In the genomic region with DNA sequence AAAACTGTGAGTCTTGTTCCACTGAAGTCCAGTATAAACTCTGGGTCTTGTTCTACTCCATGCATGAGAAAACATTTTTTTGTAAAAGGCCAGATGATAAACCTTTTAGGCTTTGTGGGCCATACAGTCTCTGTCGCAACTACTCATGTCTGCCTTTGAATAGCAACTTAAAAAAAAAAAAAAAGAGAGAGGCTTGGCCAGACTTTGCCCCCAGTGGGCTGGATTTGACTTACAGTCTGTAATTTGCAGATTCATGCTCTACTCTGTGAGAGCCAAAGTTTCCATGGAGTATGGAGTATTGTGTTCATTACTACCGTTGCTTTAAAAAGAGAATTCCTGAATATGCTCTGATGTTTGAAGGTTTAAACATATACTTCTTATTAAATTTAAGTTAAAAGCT, we compare ENCODE assay signal across 1 cellular context.
TF ChIP-seq lines count a peak whose summit lies in the region.

No MANE protein-coding gene starts in this region.

TF ChIP-seq in HepG2, 621 proteins besides CTCF, POLR2A, EP300 and RAD21 (continued from another document and continues in another):
- TF ChIP-seq, protein P1, sequence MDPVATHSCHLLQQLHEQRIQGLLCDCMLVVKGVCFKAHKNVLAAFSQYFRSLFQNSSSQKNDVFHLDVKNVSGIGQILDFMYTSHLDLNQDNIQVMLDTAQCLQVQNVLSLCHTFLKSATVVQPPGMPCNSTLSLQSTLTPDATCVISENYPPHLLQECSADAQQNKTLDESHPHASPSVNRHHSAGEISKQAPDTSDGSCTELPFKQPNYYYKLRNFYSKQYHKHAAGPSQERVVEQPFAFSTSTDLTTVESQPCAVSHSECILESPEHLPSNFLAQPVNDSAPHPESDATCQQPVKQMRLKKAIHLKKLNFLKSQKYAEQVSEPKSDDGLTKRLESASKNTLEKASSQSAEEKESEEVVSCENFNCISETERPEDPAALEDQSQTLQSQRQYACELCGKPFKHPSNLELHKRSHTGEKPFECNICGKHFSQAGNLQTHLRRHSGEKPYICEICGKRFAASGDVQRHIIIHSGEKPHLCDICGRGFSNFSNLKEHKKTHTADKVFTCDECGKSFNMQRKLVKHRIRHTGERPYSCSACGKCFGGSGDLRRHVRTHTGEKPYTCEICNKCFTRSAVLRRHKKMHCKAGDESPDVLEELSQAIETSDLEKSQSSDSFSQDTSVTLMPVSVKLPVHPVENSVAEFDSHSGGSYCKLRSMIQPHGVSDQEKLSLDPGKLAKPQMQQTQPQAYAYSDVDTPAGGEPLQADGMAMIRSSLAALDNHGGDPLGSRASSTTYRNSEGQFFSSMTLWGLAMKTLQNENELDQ (CRISPR knock-in tag; IDR thresholded peaks at IDR 0.05; ENCODE audit: borderline replicate concordance), result no peak
- TF ChIP-seq ZBTB20 (CRISPR knock-in tag; IDR thresholded peaks at IDR 0.05; ENCODE audit: borderline replicate concordance, low read depth), result no peak
- TF ChIP-seq ZBTB3 (CRISPR knock-in tag; IDR thresholded peaks at IDR 0.05; ENCODE audit: borderline replicate concordance, low read depth), result no peak
- TF ChIP-seq, protein P2, sequence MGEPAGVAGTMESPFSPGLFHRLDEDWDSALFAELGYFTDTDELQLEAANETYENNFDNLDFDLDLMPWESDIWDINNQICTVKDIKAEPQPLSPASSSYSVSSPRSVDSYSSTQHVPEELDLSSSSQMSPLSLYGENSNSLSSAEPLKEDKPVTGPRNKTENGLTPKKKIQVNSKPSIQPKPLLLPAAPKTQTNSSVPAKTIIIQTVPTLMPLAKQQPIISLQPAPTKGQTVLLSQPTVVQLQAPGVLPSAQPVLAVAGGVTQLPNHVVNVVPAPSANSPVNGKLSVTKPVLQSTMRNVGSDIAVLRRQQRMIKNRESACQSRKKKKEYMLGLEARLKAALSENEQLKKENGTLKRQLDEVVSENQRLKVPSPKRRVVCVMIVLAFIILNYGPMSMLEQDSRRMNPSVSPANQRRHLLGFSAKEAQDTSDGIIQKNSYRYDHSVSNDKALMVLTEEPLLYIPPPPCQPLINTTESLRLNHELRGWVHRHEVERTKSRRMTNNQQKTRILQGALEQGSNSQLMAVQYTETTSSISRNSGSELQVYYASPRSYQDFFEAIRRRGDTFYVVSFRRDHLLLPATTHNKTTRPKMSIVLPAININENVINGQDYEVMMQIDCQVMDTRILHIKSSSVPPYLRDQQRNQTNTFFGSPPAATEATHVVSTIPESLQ (CRISPR knock-in tag; conservative IDR thresholded peaks at IDR 0.05), result no peak
- TF ChIP-seq EED (CRISPR knock-in tag; IDR thresholded peaks at IDR 0.05), result no peak
- no peak for TF ChIP-seq ZFAT (CRISPR knock-in tag; conservative IDR thresholded peaks at IDR 0.05)
- 0 out of 2 replicates have a peak, but pooled peaks have one; percentile 10 for TF ChIP-seq YEATS4 (CRISPR knock-in tag; IDR thresholded peaks at IDR 0.05; ENCODE audit: borderline replicate concordance)
- no peak for TF ChIP-seq MAZ (IDR thresholded peaks at IDR 0.05; ENCODE audit: borderline replicate concordance, low read depth, low read length)
- TF ChIP-seq MAZ (CRISPR knock-in tag; IDR thresholded peaks at IDR 0.05; ENCODE audit: low read depth), result no peak
- no peak for TF ChIP-seq POLR2AphosphoS5 (IDR thresholded peaks at IDR 0.05; ENCODE audit: low read depth, low read length)
- TF ChIP-seq, protein P3, sequence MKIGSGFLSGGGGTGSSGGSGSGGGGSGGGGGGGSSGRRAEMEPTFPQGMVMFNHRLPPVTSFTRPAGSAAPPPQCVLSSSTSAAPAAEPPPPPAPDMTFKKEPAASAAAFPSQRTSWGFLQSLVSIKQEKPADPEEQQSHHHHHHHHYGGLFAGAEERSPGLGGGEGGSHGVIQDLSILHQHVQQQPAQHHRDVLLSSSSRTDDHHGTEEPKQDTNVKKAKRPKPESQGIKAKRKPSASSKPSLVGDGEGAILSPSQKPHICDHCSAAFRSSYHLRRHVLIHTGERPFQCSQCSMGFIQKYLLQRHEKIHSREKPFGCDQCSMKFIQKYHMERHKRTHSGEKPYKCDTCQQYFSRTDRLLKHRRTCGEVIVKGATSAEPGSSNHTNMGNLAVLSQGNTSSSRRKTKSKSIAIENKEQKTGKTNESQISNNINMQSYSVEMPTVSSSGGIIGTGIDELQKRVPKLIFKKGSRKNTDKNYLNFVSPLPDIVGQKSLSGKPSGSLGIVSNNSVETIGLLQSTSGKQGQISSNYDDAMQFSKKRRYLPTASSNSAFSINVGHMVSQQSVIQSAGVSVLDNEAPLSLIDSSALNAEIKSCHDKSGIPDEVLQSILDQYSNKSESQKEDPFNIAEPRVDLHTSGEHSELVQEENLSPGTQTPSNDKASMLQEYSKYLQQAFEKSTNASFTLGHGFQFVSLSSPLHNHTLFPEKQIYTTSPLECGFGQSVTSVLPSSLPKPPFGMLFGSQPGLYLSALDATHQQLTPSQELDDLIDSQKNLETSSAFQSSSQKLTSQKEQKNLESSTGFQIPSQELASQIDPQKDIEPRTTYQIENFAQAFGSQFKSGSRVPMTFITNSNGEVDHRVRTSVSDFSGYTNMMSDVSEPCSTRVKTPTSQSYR (CRISPR knock-in tag; IDR thresholded peaks at IDR 0.05; ENCODE audit: borderline replicate concordance), result no peak
- peak; percentile 15; the same call in 1 of the 2 replicates for TF ChIP-seq STAG1 (CRISPR knock-in tag; IDR thresholded peaks at IDR 0.05)
- TF ChIP-seq, protein P4, sequence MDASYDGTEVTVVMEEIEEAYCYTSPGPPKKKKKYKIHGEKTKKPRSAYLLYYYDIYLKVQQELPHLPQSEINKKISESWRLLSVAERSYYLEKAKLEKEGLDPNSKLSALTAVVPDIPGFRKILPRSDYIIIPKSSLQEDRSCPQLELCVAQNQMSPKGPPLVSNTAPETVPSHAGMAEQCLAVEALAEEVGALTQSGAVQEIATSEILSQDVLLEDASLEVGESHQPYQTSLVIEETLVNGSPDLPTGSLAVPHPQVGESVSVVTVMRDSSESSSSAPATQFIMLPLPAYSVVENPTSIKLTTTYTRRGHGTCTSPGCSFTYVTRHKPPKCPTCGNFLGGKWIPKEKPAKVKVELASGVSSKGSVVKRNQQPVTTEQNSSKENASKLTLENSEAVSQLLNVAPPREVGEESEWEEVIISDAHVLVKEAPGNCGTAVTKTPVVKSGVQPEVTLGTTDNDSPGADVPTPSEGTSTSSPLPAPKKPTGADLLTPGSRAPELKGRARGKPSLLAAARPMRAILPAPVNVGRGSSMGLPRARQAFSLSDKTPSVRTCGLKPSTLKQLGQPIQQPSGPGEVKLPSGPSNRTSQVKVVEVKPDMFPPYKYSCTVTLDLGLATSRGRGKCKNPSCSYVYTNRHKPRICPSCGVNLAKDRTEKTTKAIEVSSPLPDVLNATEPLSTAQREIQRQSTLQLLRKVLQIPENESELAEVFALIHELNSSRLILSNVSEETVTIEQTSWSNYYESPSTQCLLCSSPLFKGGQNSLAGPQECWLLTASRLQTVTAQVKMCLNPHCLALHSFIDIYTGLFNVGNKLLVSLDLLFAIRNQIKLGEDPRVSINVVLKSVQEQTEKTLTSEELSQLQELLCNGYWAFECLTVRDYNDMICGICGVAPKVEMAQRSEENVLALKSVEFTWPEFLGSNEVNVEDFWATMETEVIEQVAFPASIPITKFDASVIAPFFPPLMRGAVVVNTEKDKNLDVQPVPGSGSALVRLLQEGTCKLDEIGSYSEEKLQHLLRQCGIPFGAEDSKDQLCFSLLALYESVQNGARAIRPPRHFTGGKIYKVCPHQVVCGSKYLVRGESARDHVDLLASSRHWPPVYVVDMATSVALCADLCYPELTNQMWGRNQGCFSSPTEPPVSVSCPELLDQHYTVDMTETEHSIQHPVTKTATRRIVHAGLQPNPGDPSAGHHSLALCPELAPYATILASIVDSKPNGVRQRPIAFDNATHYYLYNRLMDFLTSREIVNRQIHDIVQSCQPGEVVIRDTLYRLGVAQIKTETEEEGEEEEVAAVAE (CRISPR knock-in tag; IDR thresholded peaks at IDR 0.05; ENCODE audit: borderline replicate concordance), result no peak
- no peak for TF ChIP-seq ZNF766 (CRISPR knock-in tag; IDR thresholded peaks at IDR 0.05; ENCODE audit: borderline replicate concordance)
- peak; percentile 89 for TF ChIP-seq ZNF644 (CRISPR knock-in tag; IDR thresholded peaks at IDR 0.05; ENCODE audit: low read depth)
- no peak for TF ChIP-seq MEF2D (CRISPR knock-in tag; IDR thresholded peaks at IDR 0.05)
- no peak for TF ChIP-seq SOX13 (IDR thresholded peaks at IDR 0.05)
- TF ChIP-seq SOX13 (CRISPR knock-in tag; conservative IDR thresholded peaks at IDR 0.05 in 1 of 2, IDR thresholded peaks at IDR 0.05 in 1 of 2), result peak in 1 of 2 experiments; percentile 49; a peak in 2 of 4 replicates
- TF ChIP-seq, protein P5, sequence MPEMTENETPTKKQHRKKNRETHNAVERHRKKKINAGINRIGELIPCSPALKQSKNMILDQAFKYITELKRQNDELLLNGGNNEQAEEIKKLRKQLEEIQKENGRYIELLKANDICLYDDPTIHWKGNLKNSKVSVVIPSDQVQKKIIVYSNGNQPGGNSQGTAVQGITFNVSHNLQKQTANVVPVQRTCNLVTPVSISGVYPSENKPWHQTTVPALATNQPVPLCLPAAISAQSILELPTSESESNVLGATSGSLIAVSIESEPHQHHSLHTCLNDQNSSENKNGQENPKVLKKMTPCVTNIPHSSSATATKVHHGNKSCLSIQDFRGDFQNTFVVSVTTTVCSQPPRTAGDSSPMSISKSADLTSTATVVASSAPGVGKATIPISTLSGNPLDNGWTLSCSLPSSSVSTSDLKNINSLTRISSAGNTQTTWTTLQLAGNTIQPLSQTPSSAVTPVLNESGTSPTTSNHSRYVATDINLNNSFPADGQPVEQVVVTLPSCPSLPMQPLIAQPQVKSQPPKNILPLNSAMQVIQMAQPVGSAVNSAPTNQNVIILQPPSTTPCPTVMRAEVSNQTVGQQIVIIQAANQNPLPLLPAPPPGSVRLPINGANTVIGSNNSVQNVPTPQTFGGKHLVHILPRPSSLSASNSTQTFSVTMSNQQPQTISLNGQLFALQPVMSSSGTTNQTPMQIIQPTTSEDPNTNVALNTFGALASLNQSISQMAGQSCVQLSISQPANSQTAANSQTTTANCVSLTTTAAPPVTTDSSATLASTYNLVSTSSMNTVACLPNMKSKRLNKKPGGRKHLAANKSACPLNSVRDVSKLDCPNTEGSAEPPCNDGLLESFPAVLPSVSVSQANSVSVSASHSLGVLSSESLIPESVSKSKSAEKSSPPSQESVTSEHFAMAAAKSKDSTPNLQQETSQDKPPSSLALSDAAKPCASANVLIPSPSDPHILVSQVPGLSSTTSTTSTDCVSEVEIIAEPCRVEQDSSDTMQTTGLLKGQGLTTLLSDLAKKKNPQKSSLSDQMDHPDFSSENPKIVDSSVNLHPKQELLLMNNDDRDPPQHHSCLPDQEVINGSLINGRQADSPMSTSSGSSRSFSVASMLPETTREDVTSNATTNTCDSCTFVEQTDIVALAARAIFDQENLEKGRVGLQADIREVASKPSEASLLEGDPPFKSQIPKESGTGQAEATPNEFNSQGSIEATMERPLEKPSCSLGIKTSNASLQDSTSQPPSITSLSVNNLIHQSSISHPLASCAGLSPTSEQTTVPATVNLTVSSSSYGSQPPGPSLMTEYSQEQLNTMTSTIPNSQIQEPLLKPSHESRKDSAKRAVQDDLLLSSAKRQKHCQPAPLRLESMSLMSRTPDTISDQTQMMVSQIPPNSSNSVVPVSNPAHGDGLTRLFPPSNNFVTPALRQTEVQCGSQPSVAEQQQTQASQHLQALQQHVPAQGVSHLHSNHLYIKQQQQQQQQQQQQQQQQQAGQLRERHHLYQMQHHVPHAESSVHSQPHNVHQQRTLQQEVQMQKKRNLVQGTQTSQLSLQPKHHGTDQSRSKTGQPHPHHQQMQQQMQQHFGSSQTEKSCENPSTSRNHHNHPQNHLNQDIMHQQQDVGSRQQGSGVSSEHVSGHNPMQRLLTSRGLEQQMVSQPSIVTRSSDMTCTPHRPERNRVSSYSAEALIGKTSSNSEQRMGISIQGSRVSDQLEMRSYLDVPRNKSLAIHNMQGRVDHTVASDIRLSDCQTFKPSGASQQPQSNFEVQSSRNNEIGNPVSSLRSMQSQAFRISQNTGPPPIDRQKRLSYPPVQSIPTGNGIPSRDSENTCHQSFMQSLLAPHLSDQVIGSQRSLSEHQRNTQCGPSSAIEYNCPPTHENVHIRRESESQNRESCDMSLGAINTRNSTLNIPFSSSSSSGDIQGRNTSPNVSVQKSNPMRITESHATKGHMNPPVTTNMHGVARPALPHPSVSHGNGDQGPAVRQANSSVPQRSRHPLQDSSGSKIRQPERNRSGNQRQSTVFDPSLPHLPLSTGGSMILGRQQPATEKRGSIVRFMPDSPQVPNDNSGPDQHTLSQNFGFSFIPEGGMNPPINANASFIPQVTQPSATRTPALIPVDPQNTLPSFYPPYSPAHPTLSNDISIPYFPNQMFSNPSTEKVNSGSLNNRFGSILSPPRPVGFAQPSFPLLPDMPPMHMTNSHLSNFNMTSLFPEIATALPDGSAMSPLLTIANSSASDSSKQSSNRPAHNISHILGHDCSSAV (CRISPR knock-in tag; IDR thresholded peaks at IDR 0.05; ENCODE audit: borderline replicate concordance), result no peak
- no peak for TF ChIP-seq KDM4B (CRISPR knock-in tag; IDR thresholded peaks at IDR 0.05)
- TF ChIP-seq, protein P6, sequence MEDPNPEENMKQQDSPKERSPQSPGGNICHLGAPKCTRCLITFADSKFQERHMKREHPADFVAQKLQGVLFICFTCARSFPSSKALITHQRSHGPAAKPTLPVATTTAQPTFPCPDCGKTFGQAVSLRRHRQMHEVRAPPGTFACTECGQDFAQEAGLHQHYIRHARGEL (CRISPR knock-in tag; IDR thresholded peaks at IDR 0.05), result no peak
- no peak for TF ChIP-seq ZNF792 (CRISPR knock-in tag; IDR thresholded peaks at IDR 0.05)
- no peak for TF ChIP-seq ZNF547 (CRISPR knock-in tag; IDR thresholded peaks at IDR 0.05)
- TF ChIP-seq, protein P7, sequence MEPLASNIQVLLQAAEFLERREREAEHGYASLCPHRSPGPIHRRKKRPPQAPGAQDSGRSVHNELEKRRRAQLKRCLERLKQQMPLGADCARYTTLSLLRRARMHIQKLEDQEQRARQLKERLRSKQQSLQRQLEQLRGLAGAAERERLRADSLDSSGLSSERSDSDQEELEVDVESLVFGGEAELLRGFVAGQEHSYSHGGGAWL (CRISPR knock-in tag; IDR thresholded peaks at IDR 0.05), result no peak
- no peak for TF ChIP-seq ZNF232 (CRISPR knock-in tag; IDR thresholded peaks at IDR 0.05; ENCODE audit: borderline replicate concordance)
- TF ChIP-seq HOXD1 (CRISPR knock-in tag; IDR thresholded peaks at IDR 0.05), result no peak
- no peak for TF ChIP-seq GABPB1 (CRISPR knock-in tag; IDR thresholded peaks at IDR 0.05)
- no peak; the same call in 1 of the 2 replicates for TF ChIP-seq ZNF331 (CRISPR knock-in tag; IDR thresholded peaks at IDR 0.05)
- TF ChIP-seq, protein P8, sequence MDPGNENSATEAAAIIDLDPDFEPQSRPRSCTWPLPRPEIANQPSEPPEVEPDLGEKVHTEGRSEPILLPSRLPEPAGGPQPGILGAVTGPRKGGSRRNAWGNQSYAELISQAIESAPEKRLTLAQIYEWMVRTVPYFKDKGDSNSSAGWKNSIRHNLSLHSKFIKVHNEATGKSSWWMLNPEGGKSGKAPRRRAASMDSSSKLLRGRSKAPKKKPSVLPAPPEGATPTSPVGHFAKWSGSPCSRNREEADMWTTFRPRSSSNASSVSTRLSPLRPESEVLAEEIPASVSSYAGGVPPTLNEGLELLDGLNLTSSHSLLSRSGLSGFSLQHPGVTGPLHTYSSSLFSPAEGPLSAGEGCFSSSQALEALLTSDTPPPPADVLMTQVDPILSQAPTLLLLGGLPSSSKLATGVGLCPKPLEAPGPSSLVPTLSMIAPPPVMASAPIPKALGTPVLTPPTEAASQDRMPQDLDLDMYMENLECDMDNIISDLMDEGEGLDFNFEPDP (CRISPR knock-in tag; conservative IDR thresholded peaks at IDR 0.05), result no peak
- TF ChIP-seq TAF1 (CRISPR knock-in tag; IDR thresholded peaks at IDR 0.05), result no peak
- no peak; the same call in 1 of the 2 replicates for TF ChIP-seq EHMT2 (IDR thresholded peaks at IDR 0.05; ENCODE audit: borderline replicate concordance, low read depth, low read length)
